13 cellular contexts compared by ENCODE assay signal in the genomic region with DNA sequence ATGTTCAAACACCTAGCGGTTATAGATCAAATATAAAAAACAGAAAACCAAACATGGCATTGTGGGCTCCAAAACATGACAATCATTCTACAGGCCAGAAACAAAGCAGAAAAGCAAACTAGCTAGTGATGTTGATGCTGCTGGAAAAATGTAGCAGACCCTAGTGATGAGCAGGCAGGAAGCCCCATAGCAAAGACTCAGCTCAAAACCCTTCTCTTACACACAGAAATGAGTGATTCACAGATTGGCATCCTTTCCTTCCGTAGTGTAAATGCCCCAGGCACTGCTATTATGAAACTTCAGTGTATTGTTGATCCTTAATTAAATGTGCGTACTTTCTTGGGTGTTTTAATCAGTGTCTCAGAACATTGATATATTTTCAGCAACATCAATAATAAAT.
A peak's percentile ranks its signal among the peaks of the same experiment; 100 is the strongest.
DNase-seq lines count a peak whose midpoint lies in the region; ATAC-seq, FAIRE-seq and TF ChIP-seq lines count a peak whose summit lies in the region.
"Had no signal": no experiment of that assay in that cellular context is flagged by ENCODE, and none has a peak within 500 bp of the region (broad histone marks: within the 10 kb centered on the region; RNA-seq: fewer than 3 reads in every experiment).

No MANE protein-coding gene starts in this region.

- H3K4me1 Mint-ChIP-seq in stimulated activated effector memory CD8-positive, alpha-beta T cell treated with anti-CD3 and anti-CD28 coated beads, Interleukin-12 subunit alpha, Interleukin-12 subunit beta, amount 100 ng/mL, for 72 hours: peaks cover 12% of the 10 kb centered on the region

- ATAC-seq in SK-N-SH treated with all-trans-retinoic acid at 6 μM for 48 hours: peak; percentile 45; the same call in 2 of the 3 replicates
- ATAC-seq in stimulated activated effector memory CD8-positive, alpha-beta T cell treated with anti-CD3 and anti-CD28 coated beads, Interleukin-12 subunit alpha, Interleukin-12 subunit beta, amount 100 ng/mL, for 72 hours: peak; percentile 72
- ATAC-seq: left lobe of liver had no signal

- H3K36me3 Mint-ChIP-seq in stimulated activated effector memory CD8-positive, alpha-beta T cell treated with anti-CD3 and anti-CD28 coated beads, Interleukin-12 subunit alpha, Interleukin-12 subunit beta, amount 100 ng/mL, for 72 hours: no peaks in the 10 kb centered on the region

- no peaks in the 10 kb centered on the region; a peak in 1 of 4 replicates for H3K4me1 ChIP-seq in SK-N-SH (ENCODE audit: control insufficient read depth in 1 of 2, insufficient read depth in 2 of 2, low read depth in 1 of 2, low read length in 1 of 2)
- no peaks in the 10 kb centered on the region for H3K4me1 ChIP-seq in tibial artery

- intact Hi-C loops in tibial artery (cut with DNase I; ENCODE audit: low total_unique reads): no loop called here

- H3K9ac ChIP-seq in SK-N-SH: no peak overlapping the region

- no peaks in the 10 kb centered on the region for H3K9me2 ChIP-seq in SK-N-SH

- peak overlapping the region in 1 of 2 experiments; percentile 35; a peak in 2 of 4 replicates for H3K27ac ChIP-seq in SK-N-SH (ENCODE audit: low read depth in 2 of 2, low read length in 1 of 2)
- H3K27ac ChIP-seq in tibial artery: no peak overlapping the region
- H3K27ac ChIP-seq: 22Rv1 had no signal

- TF ChIP-seq CTCF in SK-N-SH (IDR thresholded peaks at IDR 0.05) (no peak), fibroblast of the aortic adventitia (IDR thresholded peaks at IDR 0.05; ENCODE audit: insufficient read depth, low read length) (no peak), tibial artery (IDR thresholded peaks at IDR 0.05) (no peak)

- no peak for DNase-seq in SK-N-SH
- peak; percentile 78 for DNase-seq in amniotic stem cell (lab: John Stamatoyannopoulos, UW)
- DNase-seq in fibroblast of the aortic adventitia (ENCODE audit: low read depth): peak; percentile 83
- no peak for DNase-seq in stimulated activated effector memory CD8-positive, alpha-beta T cell treated with anti-CD3 and anti-CD28 coated beads, Interleukin-12 subunit alpha, Interleukin-12 subunit beta, amount 100 ng/mL, for 72 hours (ENCODE audit: low spot score in 2 of 2)
- DNase-seq in tibial artery: no peak
- DNase-seq in germinal center (ENCODE audit: low spot score): no peak
- no peak for DNase-seq in urothelium cell line (ENCODE audit: low spot score)
- DNase-seq: aorta; NCI-H1417 treated with DMSO at 0.1 percent for 48 hours; stimulated activated CD4-positive, alpha-beta T cell treated with anti-CD3 and anti-CD28 coated beads, Interleukin-4, amount 100 ng/mL, for 1 hour had no signal

- no peaks in the 10 kb centered on the region for H4K20me1 ChIP-seq in SK-N-SH (ENCODE audit: insufficient read depth)

- H2AFZ ChIP-seq in SK-N-SH (ENCODE audit: low read depth): no peak overlapping the region

- WGBS in SK-N-SH (ENCODE audit: low lambda C conversion rate): 57% methylated on average over 3 of the region's 3 CpGs

- H3K4me3 Mint-ChIP-seq in stimulated activated effector memory CD8-positive, alpha-beta T cell treated with anti-CD3 and anti-CD28 coated beads, Interleukin-12 subunit alpha, Interleukin-12 subunit beta, amount 100 ng/mL, for 72 hours: no peak overlapping the region

- no peak for TF ChIP-seq RAD21 in SK-N-SH (IDR thresholded peaks at IDR 0.05; ENCODE audit: low read length)

- no peak overlapping the region for H3K4me3 ChIP-seq in SK-N-SH (ENCODE audit: low read depth in 2 of 2, low read length in 1 of 2)
- no peak overlapping the region for H3K4me3 ChIP-seq in fibroblast of the aortic adventitia (ENCODE audit: low read depth, low read length)
- no peak overlapping the region for H3K4me3 ChIP-seq in tibial artery

- no peaks in the 10 kb centered on the region for H3K36me3 ChIP-seq in SK-N-SH (replicated peaks in 1 of 2; ENCODE audit: control insufficient read depth in 1 of 2, insufficient read depth in 2 of 2, low read length in 1 of 2)
- H3K36me3 ChIP-seq in tibial artery: peaks cover 0 to 8% (median 7%) of the 10 kb centered on the region in 3 donors

- H3K9me3 ChIP-seq in SK-N-SH (no peaks in the 10 kb centered on the region), tibial artery (no peaks in the 10 kb centered on the region)

- POLR2A ChIA-PET in SK-N-SH (lab: Yijun Ruan, JAX): no interaction called here

- H3K27ac Mint-ChIP-seq in stimulated activated effector memory CD8-positive, alpha-beta T cell treated with anti-CD3 and anti-CD28 coated beads, Interleukin-12 subunit alpha, Interleukin-12 subunit beta, amount 100 ng/mL, for 72 hours: no peak overlapping the region

- H3K27me3 ChIP-seq in SK-N-SH (ENCODE audit: insufficient read depth) (no peaks in the 10 kb centered on the region), tibial artery (no peaks in the 10 kb centered on the region)

- H3K4me2 ChIP-seq in SK-N-SH: no peak overlapping the region

- no peak for TF ChIP-seq EP300 in SK-N-SH (IDR thresholded peaks at IDR 0.05; ENCODE audit: borderline replicate concordance in 1 of 2, low read depth in 1 of 2, low read length in 1 of 2)

- no peaks in the 10 kb centered on the region for H3K79me2 ChIP-seq in SK-N-SH (ENCODE audit: insufficient read depth)

- CTCF ChIA-PET in SK-N-SH (lab: Yijun Ruan, JAX): interaction anchor here (0.9 kb wide), 1 partner anchor 12 kb away, joined by 3 read pairs; no protein-coding TSS in a partner anchor

- H3K9me3 Mint-ChIP-seq in stimulated activated effector memory CD8-positive, alpha-beta T cell treated with anti-CD3 and anti-CD28 coated beads, Interleukin-12 subunit alpha, Interleukin-12 subunit beta, amount 100 ng/mL, for 72 hours: no peaks in the 10 kb centered on the region

- no peaks in the 10 kb centered on the region for H3F3A ChIP-seq in SK-N-SH (replicated peaks; ENCODE audit: insufficient read depth)

- FAIRE-seq in urothelium cell line (lab: Jason Lieb, UNC): no peak

TF ChIP-seq in SK-N-SH treated with all-trans-retinoic acid at 6 μM for 48 hours, 23 proteins besides CTCF, POLR2A, EP300 and RAD21:
- no peak for TF ChIP-seq ZNF8 (CRISPR knock-in tag; IDR thresholded peaks at IDR 0.05)
- no peak for TF ChIP-seq SNAI2 (CRISPR knock-in tag; IDR thresholded peaks at IDR 0.05)
- no peak for TF ChIP-seq ZNF565 (CRISPR knock-in tag; conservative IDR thresholded peaks at IDR 0.05; ENCODE audit: low read depth)
- TF ChIP-seq ZNF70 (CRISPR knock-in tag; IDR thresholded peaks at IDR 0.05): no peak
- no peak for TF ChIP-seq GLIS3 (CRISPR knock-in tag; IDR thresholded peaks at IDR 0.05)
- TF ChIP-seq ZC3H10 (CRISPR knock-in tag; IDR thresholded peaks at IDR 0.05): no peak

TF ChIP-seq in SK-N-SH, 30 proteins besides CTCF, POLR2A, EP300 and RAD21:
- TF ChIP-seq MXI1 (IDR thresholded peaks at IDR 0.05; ENCODE audit: low read depth, low read length): no peak
- no peak for TF ChIP-seq TCF12 (IDR thresholded peaks at IDR 0.05)
- no peak for TF ChIP-seq FOSL2 (IDR thresholded peaks at IDR 0.05; ENCODE audit: borderline replicate concordance, low read depth)
- no peak for TF ChIP-seq ELF1 (IDR thresholded peaks at IDR 0.05)
- no peak for TF ChIP-seq REST (IDR thresholded peaks at IDR 0.05; ENCODE audit: low read depth, low read length)
- TF ChIP-seq TEAD4 (IDR thresholded peaks at IDR 0.05; ENCODE audit: borderline replicate concordance, insufficient read depth): no peak
- no peak for TF ChIP-seq TAF1 (IDR thresholded peaks at IDR 0.05; ENCODE audit: borderline replicate concordance, low read depth, low read length)
- TF ChIP-seq, protein P1, sequence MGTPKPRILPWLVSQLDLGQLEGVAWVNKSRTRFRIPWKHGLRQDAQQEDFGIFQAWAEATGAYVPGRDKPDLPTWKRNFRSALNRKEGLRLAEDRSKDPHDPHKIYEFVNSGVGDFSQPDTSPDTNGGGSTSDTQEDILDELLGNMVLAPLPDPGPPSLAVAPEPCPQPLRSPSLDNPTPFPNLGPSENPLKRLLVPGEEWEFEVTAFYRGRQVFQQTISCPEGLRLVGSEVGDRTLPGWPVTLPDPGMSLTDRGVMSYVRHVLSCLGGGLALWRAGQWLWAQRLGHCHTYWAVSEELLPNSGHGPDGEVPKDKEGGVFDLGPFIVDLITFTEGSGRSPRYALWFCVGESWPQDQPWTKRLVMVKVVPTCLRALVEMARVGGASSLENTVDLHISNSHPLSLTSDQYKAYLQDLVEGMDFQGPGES (IDR thresholded peaks at IDR 0.05; ENCODE audit: low read depth, low read length): no peak

Comparison
In these comparisons a context has a peak if more than half of its experiments do, and no peak if none do; other contexts are left out.
1. DNase-seq: peak in amniotic stem cell (single experiment) and fibroblast of the aortic adventitia (single experiment); none in SK-N-SH (single experiment), stimulated activated effector memory CD8-positive, alpha-beta T cell treated with anti-CD3 and anti-CD28 coated beads, Interleukin-12 subunit alpha, Interleukin-12 subunit beta, amount 100 ng/mL, for 72 hours (0 of 2), tibial artery (0 of 2), germinal center (single experiment) and urothelium cell line (single experiment).